ENCODE assay signal across 28 cellular contexts in the genomic region with DNA sequence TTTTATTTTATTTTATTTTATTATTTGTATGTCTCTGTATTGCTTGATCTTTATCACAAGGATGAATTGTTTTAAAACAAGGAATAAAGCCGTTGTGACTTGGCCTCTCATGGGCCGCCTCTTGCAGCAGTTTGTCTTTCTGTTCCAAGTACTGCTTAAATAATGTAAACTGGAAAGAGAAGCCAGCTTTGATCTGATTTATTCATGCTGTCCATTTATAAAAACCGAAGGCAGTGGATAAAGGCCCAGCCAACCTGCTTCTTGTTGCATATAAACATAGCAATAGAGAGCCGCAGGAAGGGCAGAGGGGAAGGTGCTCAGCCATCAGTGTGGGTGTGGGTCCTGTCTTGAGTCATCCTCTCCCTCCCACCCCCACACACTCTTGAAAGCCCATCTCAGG.
"Had no signal": no experiment of that assay in that cellular context is flagged by ENCODE, and none has a peak within 500 bp of the region (broad histone marks: within the 10 kb centered on the region; RNA-seq: fewer than 3 reads in every experiment).

No MANE protein-coding gene starts in this region.

- H3K4me1 ChIP-seq: left lung, lower lobe of right lung, pancreas, prostate gland, spleen, stomach, testis, thyroid gland, transverse colon, upper lobe of right lung had no signal

- H3K4me3 Mint-ChIP-seq: naive B cell; natural killer cell; stimulated activated effector memory CD8-positive, alpha-beta T cell treated with anti-CD3 and anti-CD28 coated beads, Interleukin-12 subunit alpha, Interleukin-12 subunit beta, amount 100 ng/mL, for 72 hours had no signal

- H3K27me3 ChIP-seq: left lung, stomach, testis, thyroid gland, transverse colon, upper lobe of right lung had no signal

- H3K27ac ChIP-seq: left lung, lower lobe of right lung, pancreas, prostate gland, spleen, stomach, testis, thyroid gland, transverse colon, upper lobe of right lung had no signal

- FAIRE-seq: keratinocyte, small intestine, urothelium cell line had no signal

- H3K36me3 Mint-ChIP-seq: natural killer cell; stimulated activated effector memory CD8-positive, alpha-beta T cell treated with anti-CD3 and anti-CD28 coated beads, Interleukin-12 subunit alpha, Interleukin-12 subunit beta, amount 100 ng/mL, for 72 hours had no signal

- H3K9me3 Mint-ChIP-seq: natural killer cell; stimulated activated effector memory CD8-positive, alpha-beta T cell treated with anti-CD3 and anti-CD28 coated beads, Interleukin-12 subunit alpha, Interleukin-12 subunit beta, amount 100 ng/mL, for 72 hours had no signal

- ATAC-seq: left cardiac atrium; left lung; lower lobe of right lung; natural killer cell; pancreas; right cardiac atrium; sciatic nerve; stimulated activated effector memory CD8-positive, alpha-beta T cell treated with anti-CD3 and anti-CD28 coated beads, Interleukin-12 subunit alpha, Interleukin-12 subunit beta, amount 100 ng/mL, for 72 hours; upper lobe of right lung had no signal

- H3K27ac Mint-ChIP-seq: naive B cell; natural killer cell; stimulated activated effector memory CD8-positive, alpha-beta T cell treated with anti-CD3 and anti-CD28 coated beads, Interleukin-12 subunit alpha, Interleukin-12 subunit beta, amount 100 ng/mL, for 72 hours had no signal

- H3K4me1 Mint-ChIP-seq: naive B cell; stimulated activated effector memory CD8-positive, alpha-beta T cell treated with anti-CD3 and anti-CD28 coated beads, Interleukin-12 subunit alpha, Interleukin-12 subunit beta, amount 100 ng/mL, for 72 hours had no signal

- DNase-seq: hippocampal formation; kidney glomerular epithelial cell; left cardiac atrium; left lung; lower lobe of right lung; mammary epithelial cell; mesenchymal stem cell; naive B cell; natural killer cell; nucleus accumbens; pancreas; posterior cingulate gyrus; retina; right cardiac atrium; small intestine; spleen; stimulated activated CD4-positive, alpha-beta T cell treated with anti-CD3 and anti-CD28 coated beads, Interleukin-4, amount 100 ng/mL, for 24 hours; stimulated activated naive CD4-positive, alpha-beta T cell; stomach; testis; thyroid gland; transverse colon; upper lobe of right lung had no signal

- H3K4me3 ChIP-seq: left lung, lower lobe of right lung, pancreas, prostate gland, spleen, stomach, testis, thyroid gland, transverse colon, upper lobe of right lung had no signal

- H3K36me3 ChIP-seq: left lung, lower lobe of right lung, pancreas, prostate gland, spleen, stomach, thyroid gland, transverse colon, upper lobe of right lung had no signal

- H3K9me3 ChIP-seq: left lung, lower lobe of right lung, pancreas, prostate gland, testis, thyroid gland, transverse colon, upper lobe of right lung had no signal
